8 cellular contexts compared by ENCODE assay signal in the genomic region with DNA sequence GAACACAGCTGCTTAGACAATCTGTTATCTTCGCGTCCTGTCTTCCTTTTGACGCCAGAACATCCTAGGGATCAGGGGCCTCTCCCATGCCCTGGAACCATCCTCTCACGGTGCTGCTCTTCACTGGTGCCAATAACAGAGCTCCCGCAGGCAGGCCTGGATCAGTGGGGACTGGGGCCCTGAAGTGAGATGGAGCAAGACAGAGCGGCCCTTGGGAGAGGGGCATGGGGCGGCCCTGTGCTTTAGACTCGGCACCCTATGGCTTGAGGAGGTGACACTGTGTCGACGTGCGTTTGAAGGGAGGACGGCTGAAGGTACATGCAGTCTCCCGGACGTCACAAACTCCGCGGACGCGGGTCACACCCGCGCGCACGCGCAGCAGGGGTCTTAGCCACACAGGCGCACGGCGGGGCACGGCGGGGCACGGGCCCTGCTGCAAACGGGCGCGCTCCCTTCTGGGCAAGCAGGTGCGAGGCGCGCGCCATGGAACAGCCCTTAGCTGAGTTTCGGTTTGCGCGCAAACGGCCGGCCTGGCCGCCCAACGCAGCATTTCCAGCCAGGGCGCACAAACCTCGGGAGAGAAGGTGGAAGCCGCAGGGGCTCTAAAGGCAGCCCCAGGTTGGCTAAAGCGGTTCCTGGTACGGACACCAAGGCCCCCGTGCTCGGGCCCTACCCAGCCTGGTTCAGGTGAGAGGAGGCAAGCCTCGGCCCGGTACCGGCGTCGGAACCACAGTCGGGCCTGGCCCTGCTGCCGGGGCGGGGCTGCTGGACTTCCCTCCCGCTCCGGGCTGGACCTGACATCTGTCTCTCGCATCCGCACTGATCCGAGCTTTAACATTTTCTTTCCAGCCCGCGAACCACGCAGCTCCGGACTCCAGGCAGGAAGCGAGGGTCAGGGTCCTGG. TPM values are rescaled to one million over a fixed set of nuclear protein-coding genes. Genes with fewer than 3 reads are reported as not detected.
DNase-seq lines count a peak whose midpoint lies in the region; TF ChIP-seq lines count a peak whose summit lies in the region.

No MANE protein-coding gene starts in this region.

- TF ChIP-seq CTCF in progenitor cell of endocrine pancreas (IDR thresholded peaks at IDR 0.05; ENCODE audit: unreplicated experiment), result no peak
- TF ChIP-seq CTCF in GM10266 (IDR thresholded peaks at IDR 0.05; ENCODE audit: control insufficient read depth, insufficient read depth, low read depth, missing control alignments), result no peak

- no peaks in the 10 kb centered on the region for H3K36me3 ChIP-seq in esophagus (ENCODE audit: control insufficient read depth in 2 of 2, insufficient read depth in 2 of 2, low read length in 1 of 2)

- H3K27me3 Mint-ChIP-seq in progenitor cell of endocrine pancreas, result peaks cover 91% of the 10 kb centered on the region

- H3K9me3 Mint-ChIP-seq in progenitor cell of endocrine pancreas (ENCODE audit: low read depth), result no peaks in the 10 kb centered on the region

- peaks cover 0 to 3% of the 10 kb centered on the region in 2 donors for H3K27me3 ChIP-seq in esophagus (ENCODE audit: control insufficient read depth in 1 of 2, insufficient read depth in 2 of 2, low read length in 2 of 2)

- peak overlapping the region; percentile 70 for H3K4me3 Mint-ChIP-seq in progenitor cell of endocrine pancreas (ENCODE audit: low read depth)

- H3K27ac Mint-ChIP-seq in progenitor cell of endocrine pancreas, result no peak overlapping the region

- peak overlapping the region; percentile 44 to 48 for H3K4me3 ChIP-seq in esophagus (ENCODE audit: low read depth in 1 of 2, low read length in 2 of 2)

- WGBS in esophagus, 2 donors, result 2 to 3% methylated on average over 68 of the region's 68 CpGs

- peak; percentile 39 for DNase-seq in NCI-H345 (lab: John Stamatoyannopoulos, UW)
- no peak for DNase-seq in NCI-H345 treated with DMSO at 0.1 percent for 48 hours (lab: John Stamatoyannopoulos, UW; ENCODE audit: unreplicated experiment)
- DNase-seq in RPMI8226, result peak; percentile 35
- peak; percentile 27 for DNase-seq in progenitor cell of endocrine pancreas (ENCODE audit: low spot score, unreplicated experiment)
- no peak for DNase-seq in KG1 (lab: John Stamatoyannopoulos, UW)
- DNase-seq in NCI-H1092 treated with DMSO at 0.1 percent for 48 hours (lab: John Stamatoyannopoulos, UW), result no peak
- DNase-seq in GM10266 (ENCODE audit: extremely low spot score), result no peak

- H3K27ac ChIP-seq in esophagus (ENCODE audit: low read depth in 2 of 2, low read length in 1 of 2), result no peak overlapping the region

- peaks cover 0 to 16% of the 10 kb centered on the region in 2 donors for H3K4me1 ChIP-seq in esophagus (ENCODE audit: control insufficient read depth in 2 of 2, insufficient read depth in 2 of 2, low read length in 1 of 2)

- no peaks in the 10 kb centered on the region for H3K36me3 Mint-ChIP-seq in progenitor cell of endocrine pancreas (ENCODE audit: insufficient read depth)

- no peaks in the 10 kb centered on the region for H3K9me3 ChIP-seq in esophagus (ENCODE audit: control insufficient read depth in 2 of 2, insufficient read depth in 1 of 2, low read depth in 1 of 2, low read length in 1 of 2)

- peaks cover 15% of the 10 kb centered on the region for H3K4me1 Mint-ChIP-seq in progenitor cell of endocrine pancreas (ENCODE audit: low read depth)

RNA-seq across cellular contexts. Expression of a gene that starts 16.5 kb away (rescaled TPM):
- not detected for polyA plus RNA-seq in esophagus
- total RNA-seq in progenitor cell of endocrine pancreas, result not detected in 2 replicates

Comparison
In these comparisons a context has a peak if more than half of its experiments do, and no peak if none do; other contexts are left out.
1. DNase-seq: peak in NCI-H345 (single experiment), RPMI8226 (single experiment) and progenitor cell of endocrine pancreas (single experiment); none in NCI-H345 treated with DMSO at 0.1 percent for 48 hours (single experiment), KG1 (single experiment), NCI-H1092 treated with DMSO at 0.1 percent for 48 hours (single experiment) and GM10266 (single experiment).